28 cellular contexts compared by ENCODE assay signal in the genomic region with DNA sequence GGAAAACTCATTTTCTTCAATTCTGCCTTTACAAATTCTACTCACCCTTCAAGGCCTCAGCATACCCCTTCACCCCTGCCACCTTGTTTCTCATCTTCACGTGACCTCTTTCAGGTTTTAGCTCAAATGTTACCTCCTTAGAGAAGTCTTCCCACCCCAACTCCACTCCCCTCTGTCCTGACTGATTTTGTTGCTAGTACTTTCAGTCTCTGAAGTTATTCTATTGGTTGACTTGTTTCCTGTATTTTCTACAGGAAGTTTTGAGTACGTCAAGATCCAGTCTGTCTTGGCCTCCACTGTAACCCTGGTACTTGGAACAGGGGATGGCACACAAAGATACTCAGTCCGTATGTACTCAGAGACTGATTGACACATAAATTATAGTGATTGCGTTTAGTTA.
"Had no signal": no experiment of that assay in that cellular context is flagged by ENCODE, and none has a peak within 500 bp of the region (broad histone marks: within the 10 kb centered on the region; RNA-seq: fewer than 3 reads in every experiment).

No MANE protein-coding gene starts in this region.

- ATAC-seq: PC-3 had no signal

- H3K4me3 ChIP-seq: MG63, Peyer's patch, SJSA1 had no signal

- H3K9ac ChIP-seq: SK-N-SH had no signal

- H3K27ac ChIP-seq: Peyer's patch, SJSA1 had no signal

- H3K27me3 ChIP-seq: MG63, Peyer's patch, SJSA1 had no signal

- DNase-seq: Karpas-422, KG1, MG63, NCI-H1048, NCI-H1105 treated with DMSO at 0.1 percent for 48 hours, NCI-H1436, NCI-H146, NCI-H187, NCI-H1930, NCI-H2029 treated with DMSO at 0.1 percent for 48 hours, NCI-H2081 treated with DMSO at 0.1 percent for 48 hours, NCI-H2107, NCI-H2171, NCI-H226, NCI-H446 treated with DMSO at 0.1 percent for 48 hours, NCI-H510A, NCI-H526, NCI-H69, NCI-H748 treated with DMSO at 0.1 percent for 48 hours, OCI-M1, PC-3, Peyer's patch, Right ventricle myocardium superior, RPMI8226, SHP77 treated with DMSO at 0.1 percent for 48 hours, SW 1271 had no signal

- H3K36me3 ChIP-seq: MG63, Peyer's patch, SJSA1 had no signal

- H3K4me1 ChIP-seq: Peyer's patch, SJSA1 had no signal

- H3K9me3 ChIP-seq: Peyer's patch, SJSA1, SK-N-SH had no signal

- H3K4me2 ChIP-seq: SK-N-SH had no signal
